In the genomic region with DNA sequence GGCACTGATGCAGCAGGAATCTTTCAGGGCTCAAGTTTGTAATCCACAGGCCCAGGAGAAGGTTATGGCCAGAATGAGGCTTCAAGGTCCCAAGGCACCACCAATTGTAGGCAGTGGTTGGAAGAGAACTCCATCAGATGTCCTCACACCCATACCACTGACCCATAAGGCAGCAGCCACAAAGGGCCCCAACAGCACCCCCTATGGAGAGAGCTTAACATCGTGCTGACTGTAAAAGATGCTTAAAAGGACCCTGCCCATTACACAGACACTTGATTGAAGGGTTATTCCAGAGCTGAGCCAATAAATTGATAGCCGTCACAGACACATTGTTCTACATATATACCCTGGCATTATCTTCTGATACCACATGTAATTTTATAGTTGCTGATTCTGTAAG, we compare ENCODE assay signal across 13 cellular contexts.
DNase-seq lines count a peak whose midpoint lies in the region; ATAC-seq and TF ChIP-seq lines count a peak whose summit lies in the region.
"Had no signal": no experiment of that assay in that cellular context is flagged by ENCODE, and none has a peak within 500 bp of the region (broad histone marks: within the 10 kb centered on the region; RNA-seq: fewer than 3 reads in every experiment).

No MANE protein-coding gene starts in this region.

- TF ChIP-seq POLR2A in NB4 (IDR thresholded peaks at IDR 0.05; ENCODE audit: extremely low read depth, insufficient read length) = no peak
- no peak for TF ChIP-seq POLR2A in erythroblast (IDR thresholded peaks at IDR 0.05; ENCODE audit: low read length)

- H3K27me3 Mint-ChIP-seq in activated CD8-positive, alpha-beta memory T cell treated with anti-CD3 and anti-CD28 coated beads, Interleukin-2, amount 10 ng/mL, durations not matched to agents 7 days and 5 days = peaks cover 18% of the 10 kb centered on the region

- TF ChIP-seq CTCF in NB4 (IDR thresholded peaks at IDR 0.05; ENCODE audit: low read depth, low read length) = peak; percentile 28
- peak; percentile 34 for TF ChIP-seq CTCF in retinal pigment epithelial cell (conservative IDR thresholded peaks at IDR 0.05; ENCODE audit: low read depth, low read length)

- no peaks in the 10 kb centered on the region for H3K9me3 Mint-ChIP-seq in activated CD8-positive, alpha-beta memory T cell treated with anti-CD3 and anti-CD28 coated beads, Interleukin-2, amount 10 ng/mL, durations not matched to agents 7 days and 5 days (ENCODE audit: low read depth)

- H3K36me3 Mint-ChIP-seq in activated CD8-positive, alpha-beta memory T cell treated with anti-CD3 and anti-CD28 coated beads, Interleukin-2, amount 10 ng/mL, durations not matched to agents 7 days and 5 days = peaks cover 7% of the 10 kb centered on the region
- H3K36me3 Mint-ChIP-seq: stimulated activated memory B cell treated with anti-CD40 and anti-IgM and Interleukin-4, amounts not matched to agents 10 μg/mL and 1 μg/mL and 100 μg/mL, for 72 hours had no signal

- H3K27ac Mint-ChIP-seq in activated CD8-positive, alpha-beta memory T cell treated with anti-CD3 and anti-CD28 coated beads, Interleukin-2, amount 10 ng/mL, durations not matched to agents 7 days and 5 days = no peak overlapping the region
- H3K27ac Mint-ChIP-seq: brain; stimulated activated memory B cell treated with anti-CD40 and anti-IgM and Interleukin-4, amounts not matched to agents 10 μg/mL and 1 μg/mL and 100 μg/mL, for 72 hours had no signal

- DNase-seq in NCI-H146 (lab: John Stamatoyannopoulos, UW) = peak; percentile 2
- no peak for DNase-seq in NCI-H146 treated with DMSO at 0.1 percent for 48 hours (lab: John Stamatoyannopoulos, UW; ENCODE audit: unreplicated experiment)
- peak; percentile 4 for DNase-seq in NB4 (ENCODE audit: low read depth)
- peak; percentile 6 to 10 for DNase-seq in erythroblast (lab: John Stamatoyannopoulos, UW)
- no peak for DNase-seq in retinal pigment epithelial cell (ENCODE audit: low read depth)
- no peak for DNase-seq in activated CD8-positive, alpha-beta memory T cell treated with anti-CD3 and anti-CD28 coated beads, Interleukin-2, amount 10 ng/mL, durations not matched to agents 7 days and 5 days
- no peak for DNase-seq in activated T-cell treated with anti-CD3 and anti-CD28 coated beads, Interleukin-2, amount 50 U/mL, for 1 hour
- DNase-seq: activated T-cell treated with anti-CD3 and anti-CD28 coated beads for 4 hours, NCI-H1436 treated with DMSO at 0.1 percent for 48 hours, T1000 had no signal

- H3K4me1 Mint-ChIP-seq in activated CD8-positive, alpha-beta memory T cell treated with anti-CD3 and anti-CD28 coated beads, Interleukin-2, amount 10 ng/mL, durations not matched to agents 7 days and 5 days = peaks cover 14% of the 10 kb centered on the region
- H3K4me1 Mint-ChIP-seq: stimulated activated memory B cell treated with anti-CD40 and anti-IgM and Interleukin-4, amounts not matched to agents 10 μg/mL and 1 μg/mL and 100 μg/mL, for 72 hours had no signal

- CTCF ChIA-PET in activated CD8-positive, alpha-beta memory T cell treated with anti-CD3 and anti-CD28 coated beads, Interleukin-2, amount 10 ng/mL, durations not matched to agents 7 days and 5 days (lab: Charles Lee) = interaction anchor here (0.6 to 1.6 kb wide), 2 partner anchors 18 to 1755 kb away, joined by 3 read pairs; no protein-coding TSS in a partner anchor

- no peak for ATAC-seq in activated CD8-positive, alpha-beta memory T cell treated with anti-CD3 and anti-CD28 coated beads, Interleukin-2, amount 10 ng/mL, durations not matched to agents 7 days and 5 days
- ATAC-seq in GM21423 (IDR thresholded peaks at IDR 0.05; ENCODE audit: unreplicated experiment) = no peak
- ATAC-seq: stimulated activated memory B cell treated with anti-CD40 and anti-IgM and Interleukin-4, amounts not matched to agents 10 μg/mL and 1 μg/mL and 100 μg/mL, for 72 hours had no signal

- H3K4me3 ChIP-seq in NB4 (ENCODE audit: low read depth, low read length) = no peak overlapping the region
- no peak overlapping the region for H3K4me3 ChIP-seq in retinal pigment epithelial cell (ENCODE audit: low read length)

- H3K4me3 Mint-ChIP-seq in activated CD8-positive, alpha-beta memory T cell treated with anti-CD3 and anti-CD28 coated beads, Interleukin-2, amount 10 ng/mL, durations not matched to agents 7 days and 5 days = no peak overlapping the region
- H3K4me3 Mint-ChIP-seq: brain; stimulated activated memory B cell treated with anti-CD40 and anti-IgM and Interleukin-4, amounts not matched to agents 10 μg/mL and 1 μg/mL and 100 μg/mL, for 72 hours had no signal

Comparison
In these comparisons a context has a peak if more than half of its experiments do, and no peak if none do; other contexts are left out.
1. DNase-seq: peak in NCI-H146 (single experiment), NB4 (single experiment) and erythroblast (2 of 2); none in NCI-H146 treated with DMSO at 0.1 percent for 48 hours (single experiment), retinal pigment epithelial cell (single experiment), activated CD8-positive, alpha-beta memory T cell treated with anti-CD3 and anti-CD28 coated beads, Interleukin-2, amount 10 ng/mL, durations not matched to agents 7 days and 5 days (single experiment) and activated T-cell treated with anti-CD3 and anti-CD28 coated beads, Interleukin-2, amount 50 U/mL, for 1 hour (single experiment).